8 cellular contexts compared by ENCODE assay signal in genomic region chr11:76680517-76681425, GRCh38. TPM values are rescaled to one million over a fixed set of nuclear protein-coding genes. Genes with fewer than 3 reads are reported as not detected.
DNase-seq lines count a peak whose midpoint lies in the region; ATAC-seq and TF ChIP-seq lines count a peak whose summit lies in the region.

No MANE protein-coding gene starts in this region.

- no peaks in the 10 kb centered on the region for H3K9me3 ChIP-seq in OCI-LY3 (ENCODE audit: insufficient read depth, low read length)
- no peaks in the 10 kb centered on the region for H3K9me3 ChIP-seq in esophagus muscularis mucosa
- no peaks in the 10 kb centered on the region for H3K9me3 ChIP-seq in stomach

- H3K9ac ChIP-seq in OCI-LY3 (ENCODE audit: low read length) = peak overlapping the region; percentile 21; the same call in 1 of the 2 replicates

- H4K20me1 ChIP-seq in OCI-LY3 (ENCODE audit: insufficient read depth, low read length) = no peaks in the 10 kb centered on the region

- TF ChIP-seq POLR2A in esophagus muscularis mucosa (IDR thresholded peaks at IDR 0.05; ENCODE audit: low read depth) (no peak), stomach (IDR thresholded peaks at IDR 0.05) (no peak)

- H3K27me3 ChIP-seq in OCI-LY3 (ENCODE audit: low read depth, low read length) = peaks cover 79% of the 10 kb centered on the region
- no peaks in the 10 kb centered on the region for H3K27me3 ChIP-seq in esophagus muscularis mucosa
- H3K27me3 ChIP-seq in stomach = peaks cover 0 to 19% (median 0%) of the 10 kb centered on the region in 3 donors

- H3K4me3 ChIP-seq in OCI-LY3 (ENCODE audit: low read length) (peak overlapping the region; percentile 55), esophagus muscularis mucosa (peak overlapping the region in 2 of 4 donors; percentile 13 to 27), stomach (no peak overlapping the region)

- no peak overlapping the region for H3K4me3 Mint-ChIP-seq in natural killer cell

- DNase-seq in Daoy (ENCODE audit: low read depth) (peak; percentile 66), HT1080 (ENCODE audit: low read depth) (peak; percentile 56), activated T-cell treated with anti-CD3 and anti-CD28 coated beads for 1 hour (ENCODE audit: low read depth) (peak; percentile 42), esophagus muscularis mucosa (ENCODE audit: extremely low spot score) (no peak), natural killer cell (peak; percentile 40), stomach (peak; percentile 66), cortex of kidney (lab: John Stamatoyannopoulos, UW) (no peak)

- H3K4me1 ChIP-seq in OCI-LY3 (ENCODE audit: low read length) = peaks cover 58% of the 10 kb centered on the region
- peaks cover 7 to 16% (median 15%) of the 10 kb centered on the region in 4 donors for H3K4me1 ChIP-seq in esophagus muscularis mucosa
- peaks cover 3 to 13% (median 6%) of the 10 kb centered on the region in 4 donors for H3K4me1 ChIP-seq in stomach

- no peak overlapping the region for H3K27ac Mint-ChIP-seq in natural killer cell

- H3K27ac ChIP-seq in OCI-LY3 (ENCODE audit: low read length) (no peak overlapping the region), esophagus muscularis mucosa (replicated peaks in 1 of 4) (no peak overlapping the region), stomach (no peak overlapping the region)

- H3K27me3 Mint-ChIP-seq in natural killer cell (ENCODE audit: low read depth in 2 of 2) = peaks cover 11 to 23% of the 10 kb centered on the region in 2 donors

- H3K36me3 Mint-ChIP-seq in natural killer cell = no peaks in the 10 kb centered on the region

- H3K4me2 ChIP-seq in OCI-LY3 (ENCODE audit: low read length) = peak overlapping the region; percentile 77

- peak; percentile 45 to 78 (median 77) for ATAC-seq in natural killer cell

- peak; percentile 97 for TF ChIP-seq CTCF in OCI-LY3 (IDR thresholded peaks at IDR 0.05; ENCODE audit: low read depth, low read length)
- peak; percentile 78 to 87 (median 81) for TF ChIP-seq CTCF in esophagus muscularis mucosa (IDR thresholded peaks at IDR 0.05)
- TF ChIP-seq CTCF in natural killer cell (IDR thresholded peaks at IDR 0.05) = peak; percentile 78
- TF ChIP-seq CTCF in stomach (IDR thresholded peaks at IDR 0.05) = peak in 4 of 7 experiments; percentile 70 to 75 (median 74)

- peaks cover 0 to 16% of the 10 kb centered on the region in 2 donors for H3K4me1 Mint-ChIP-seq in natural killer cell

- no peaks in the 10 kb centered on the region for H3K36me3 ChIP-seq in OCI-LY3 (replicated peaks; ENCODE audit: low read depth, low read length)
- no peaks in the 10 kb centered on the region for H3K36me3 ChIP-seq in esophagus muscularis mucosa
- H3K36me3 ChIP-seq in stomach = no peaks in the 10 kb centered on the region

- WGBS in esophagus muscularis mucosa = 55% methylated on average over 7 of the region's 22 CpGs
- 31 to 39% (median 32%) methylated on average over 16 to 22 of the region's 22 CpGs for WGBS in stomach, 5 donors

- no peak for TF ChIP-seq EP300 in esophagus muscularis mucosa (IDR thresholded peaks at IDR 0.05)
- no peak for TF ChIP-seq EP300 in stomach (IDR thresholded peaks at IDR 0.05)

- intact Hi-C loops in esophagus muscularis mucosa (cut with DNase I) = loop anchor here (5.0 kb wide), 1 partner anchor 128 kb away; no protein-coding TSS in a partner anchor
- intact Hi-C loops in natural killer cell (cut with micrococcal nuclease) = loop anchor here (2.0 to 5.0 kb wide), 2 partner anchors 82 to 473 kb away; partner anchors contain the start of gene WNT11
- intact Hi-C loops in stomach (cut with DNase I; ENCODE audit: low total_unique reads) = no loop called here

- H2AFZ ChIP-seq in OCI-LY3 (ENCODE audit: low read depth, low read length) = peak overlapping the region; percentile 49; the same call in 1 of the 2 replicates

- no peaks in the 10 kb centered on the region for H3K79me2 ChIP-seq in OCI-LY3 (ENCODE audit: low read length)

- no peaks in the 10 kb centered on the region for H3K9me3 Mint-ChIP-seq in natural killer cell

RNA-seq across cellular contexts. Expression of gene LRRC32, which starts 10.2 kb away (rescaled TPM):
- total RNA-seq in Daoy (2014; rRNA removed; shearing (Covaris generic)) = 0.18 and 0.29 TPM in 2 replicates
- total RNA-seq in HT1080 (2014; rRNA removed; shearing (Covaris generic)) = 0.06 and 0.17 TPM in 2 replicates
- 0.03 TPM in 2 replicates for polyA plus RNA-seq in HT1080 (2015; cell fraction: cytosol; rRNA removed)
- 0.06 and 0.14 TPM in 2 replicates for polyA plus RNA-seq in HT1080 (2015; cell fraction: nucleus; rRNA removed)
- 10 to 100 TPM; 19.1 to 87.5 (median 45.3) TPM for total RNA-seq in esophagus muscularis mucosa
- 1 to 10 TPM in 2 of 3 donors, under 1 TPM in 1; 0.14 to 1.4 (median 1.4) TPM for total RNA-seq in natural killer cell
- total RNA-seq in stomach = 100 to 1,000 TPM in 2 of 5 donors, 10 to 100 TPM in 3; 14.0 to 270 (median 24.3) TPM
- polyA plus RNA-seq in stomach = 10 to 100 TPM; 18.6 to 24.5 (median 23.5) TPM

Comparison
In these comparisons a context has a peak if more than half of its experiments do, and no peak if none do; other contexts are left out.
1. DNase-seq: peak in Daoy (single experiment), HT1080 (single experiment), activated T-cell treated with anti-CD3 and anti-CD28 coated beads for 1 hour (single experiment), natural killer cell (single experiment) and stomach (single experiment); none in esophagus muscularis mucosa (single experiment) and cortex of kidney (single experiment).
2. RNA of gene LRRC32, which starts 10.2 kb away (total RNA-seq): 19.1 to 87.5 TPM in esophagus muscularis mucosa and 14.0 to 270 TPM in stomach; 0.14 to 1.4 TPM in natural killer cell, 0.18 to 0.29 TPM in Daoy and 0.06 to 0.17 TPM in HT1080; every median in the first group is over 4 times any median in the second.
3. Peak in every context shown above with its lines, with median percentiles within 50 percentile points of each other: CTCF ChIP-seq.